ENCODE assay signal across 13 cellular contexts in genomic region chr19:47152632-47153031, GRCh38. TPM values are rescaled to one million over a fixed set of nuclear protein-coding genes. Genes with fewer than 3 reads are reported as not detected.
A peak's percentile ranks its signal among the peaks of the same experiment; 100 is the strongest.
DNase-seq lines count a peak whose midpoint lies in the region; ATAC-seq and TF ChIP-seq lines count a peak whose summit lies in the region.
"Had no signal": no experiment of that assay in that cellular context is flagged by ENCODE, and none has a peak within 500 bp of the region (broad histone marks: within the 10 kb centered on the region; RNA-seq: fewer than 3 reads in every experiment).

No MANE protein-coding gene starts in this region.

- peaks cover 0 to 5% of the 10 kb centered on the region in 2 donors for H3K4me1 ChIP-seq in breast epithelium
- peaks cover 9 to 12% of the 10 kb centered on the region in 2 donors for H3K4me1 ChIP-seq in gastrocnemius medialis

- peak overlapping the region; percentile 13 for H3K4me3 Mint-ChIP-seq in MCF 10A (ENCODE audit: unreplicated experiment)
- H3K4me3 Mint-ChIP-seq in mesothelial cell of epicardium, result peak overlapping the region; percentile 42
- H3K4me3 Mint-ChIP-seq in stimulated activated naive CD8-positive, alpha-beta T cell treated with anti-CD3 and anti-CD28 coated beads, Interleukin-15, amount 100 ng/mL, for 72 hours, result no peak overlapping the region

- H3K27ac Mint-ChIP-seq in MCF 10A (ENCODE audit: low read depth, unreplicated experiment) (peak overlapping the region; percentile 79), mesothelial cell of epicardium (peak overlapping the region; percentile 93)
- H3K27ac Mint-ChIP-seq in stimulated activated naive CD8-positive, alpha-beta T cell treated with anti-CD3 and anti-CD28 coated beads, Interleukin-15, amount 100 ng/mL, for 72 hours, result peak overlapping the region in 1 of 2 donors; percentile 33

- intact Hi-C loops in MCF 10A (cut with micrococcal nuclease) (no loop called here), breast epithelium (cut with DNase I; ENCODE audit: low total_unique reads) (no loop called here), gastrocnemius medialis (cut with DNase I; ENCODE audit: low total_unique reads) (no loop called here)

- H3K9me3 Mint-ChIP-seq in MCF 10A (ENCODE audit: unreplicated experiment), result no peaks in the 10 kb centered on the region
- H3K9me3 Mint-ChIP-seq in mesothelial cell of epicardium, result no peaks in the 10 kb centered on the region
- peaks cover 0 to 6% of the 10 kb centered on the region in 2 donors for H3K9me3 Mint-ChIP-seq in stimulated activated naive CD8-positive, alpha-beta T cell treated with anti-CD3 and anti-CD28 coated beads, Interleukin-15, amount 100 ng/mL, for 72 hours

- no peak for TF ChIP-seq CTCF in MCF 10A (IDR thresholded peaks at IDR 0.05; ENCODE audit: unreplicated experiment)
- no peak for TF ChIP-seq CTCF in breast epithelium (IDR thresholded peaks at IDR 0.05)
- TF ChIP-seq CTCF in mesothelial cell of epicardium (IDR thresholded peaks at IDR 0.05; ENCODE audit: unreplicated experiment), result no peak
- TF ChIP-seq CTCF in gastrocnemius medialis (IDR thresholded peaks at IDR 0.05 in 4 of 5, conservative IDR thresholded peaks at IDR 0.05 in 1 of 5), result no peak

- no peak for ATAC-seq in gastrocnemius medialis
- ATAC-seq in stimulated activated naive CD8-positive, alpha-beta T cell treated with anti-CD3 and anti-CD28 coated beads, Interleukin-15, amount 100 ng/mL, for 72 hours, result no peak

- in situ Hi-C loops in gastrocnemius medialis (cut with MboI; ENCODE audit: low sequenced_read_pairs in 4 of 4), result loop anchor here in 1 of 4 donors (5.0 kb wide), 1 partner anchor 95 kb away; no protein-coding TSS in a partner anchor

- peaks cover 13% of the 10 kb centered on the region for H3K4me1 Mint-ChIP-seq in MCF 10A (ENCODE audit: insufficient read depth, unreplicated experiment)
- H3K4me1 Mint-ChIP-seq in mesothelial cell of epicardium, result peaks cover 56% of the 10 kb centered on the region
- H3K4me1 Mint-ChIP-seq in stimulated activated naive CD8-positive, alpha-beta T cell treated with anti-CD3 and anti-CD28 coated beads, Interleukin-15, amount 100 ng/mL, for 72 hours, result peaks cover 47% of the 10 kb centered on the region

- POLR2A ChIA-PET in MCF 10A (lab: Yijun Ruan, JAX), result interaction anchor here (0.6 to 2.0 kb wide), 11 partner anchors 8 to 1743 kb away, joined by 3 to 13 read pairs (median 5); partner anchors contain the start of gene ZC3H4

- no peak for DNase-seq in MCF 10A (ENCODE audit: unreplicated experiment)
- no peak for DNase-seq in breast epithelium (ENCODE audit: low spot score in 2 of 2)
- DNase-seq in amniotic epithelial cell (ENCODE audit: low read depth), result peak; percentile 39
- DNase-seq in mesothelial cell of epicardium (ENCODE audit: low spot score in 2 of 2, unreplicated experiment in 2 of 2), result no peak
- peak; percentile 56 for DNase-seq in ureter (ENCODE audit: low spot score)
- no peak for DNase-seq in T-helper 9 cell
- no peak for DNase-seq in gastrocnemius medialis
- no peak for DNase-seq in stimulated activated naive CD8-positive, alpha-beta T cell treated with anti-CD3 and anti-CD28 coated beads, Interleukin-15, amount 100 ng/mL, for 72 hours
- DNase-seq: activated CD4-positive, alpha-beta T cell treated with anti-CD3 and anti-CD28 coated beads, Interleukin-2, amount 50 U/mL, for 1 hour; DMS79; GOT3; NCI-H1105 had no signal

- H3K9me3 ChIP-seq in breast epithelium (no peaks in the 10 kb centered on the region), gastrocnemius medialis (no peaks in the 10 kb centered on the region)

- H3K27ac ChIP-seq in breast epithelium (peak overlapping the region in 1 of 2 donors; percentile 60), gastrocnemius medialis (no peak overlapping the region)
- H3K27ac ChIP-seq: SK-N-MC had no signal

- peaks cover 85% of the 10 kb centered on the region for H3K36me3 Mint-ChIP-seq in MCF 10A (ENCODE audit: insufficient read depth, unreplicated experiment)
- peaks cover 29% of the 10 kb centered on the region for H3K36me3 Mint-ChIP-seq in mesothelial cell of epicardium

- CTCF ChIA-PET in MCF 10A (lab: Yijun Ruan, JAX), result interaction anchor here (1.8 to 3.1 kb wide), 2 partner anchors 92 to 95 kb away, joined by 6 to 12 read pairs; no protein-coding TSS in a partner anchor

- H3K36me3 ChIP-seq in breast epithelium (no peaks in the 10 kb centered on the region), gastrocnemius medialis (peaks cover 0 to 44% of the 10 kb centered on the region in 2 donors)

- no peak overlapping the region for H3K4me3 ChIP-seq in breast epithelium
- H3K4me3 ChIP-seq in gastrocnemius medialis, result no peak overlapping the region
- H3K4me3 ChIP-seq: SK-N-MC had no signal

- TF ChIP-seq POLR2A in breast epithelium (IDR thresholded peaks at IDR 0.05) (no peak), gastrocnemius medialis (IDR thresholded peaks at IDR 0.05) (no peak)

- BruUV-seq in MCF 10A (replicated peaks; lab: Mats Ljungman, UMichigan), result no TSS peak

- H3K27me3 Mint-ChIP-seq in MCF 10A (ENCODE audit: insufficient read depth, unreplicated experiment), result no peaks in the 10 kb centered on the region
- no peaks in the 10 kb centered on the region for H3K27me3 Mint-ChIP-seq in mesothelial cell of epicardium (ENCODE audit: low read depth)
- H3K27me3 Mint-ChIP-seq in stimulated activated naive CD8-positive, alpha-beta T cell treated with anti-CD3 and anti-CD28 coated beads, Interleukin-15, amount 100 ng/mL, for 72 hours, result no peaks in the 10 kb centered on the region

- H3K27me3 ChIP-seq in breast epithelium (no peaks in the 10 kb centered on the region), gastrocnemius medialis (no peaks in the 10 kb centered on the region)

RNA-seq across cellular contexts. Expression of gene SAE1, which starts 22.0 kb away (rescaled TPM):
- total RNA-seq in MCF 10A (2022), result 76.1 and 81.7 TPM in 2 replicates
- 10 to 100 TPM; 44.6 to 61.4 (median 55.7) TPM for total RNA-seq in breast epithelium
- total RNA-seq in mesothelial cell of epicardium, result 137 to 141 TPM (median 138 TPM) in 3 replicates
- total RNA-seq in ureter, result 56.9 TPM
- total RNA-seq in gastrocnemius medialis, result 10 to 100 TPM; 29.7 to 74.6 (median 46.4) TPM

RNA-seq across cellular contexts. Expression of gene ZC3H4, which starts 39.1 kb away (rescaled TPM):
- total RNA-seq in MCF 10A (2022) (41.4 and 41.8 TPM in 2 replicates), breast epithelium (10 to 100 TPM; 17.7 to 23.4 (median 19.5) TPM), mesothelial cell of epicardium (65.3 to 68.7 TPM (median 67.9 TPM) in 3 replicates), ureter (55.1 TPM), gastrocnemius medialis (10 to 100 TPM; 16.2 to 31.7 (median 22.8) TPM)

Comparison
In these comparisons a context has a peak if more than half of its experiments do, and no peak if none do; other contexts are left out.
1. DNase-seq: peak in amniotic epithelial cell (single experiment) and ureter (single experiment); none in MCF 10A (single experiment), breast epithelium (0 of 2), mesothelial cell of epicardium (0 of 2), T-helper 9 cell (single experiment), gastrocnemius medialis (0 of 2) and stimulated activated naive CD8-positive, alpha-beta T cell treated with anti-CD3 and anti-CD28 coated beads, Interleukin-15, amount 100 ng/mL, for 72 hours (0 of 2).
2. H3K4me3 Mint-ChIP-seq: peak in MCF 10A (single experiment) and mesothelial cell of epicardium (single experiment); none in stimulated activated naive CD8-positive, alpha-beta T cell treated with anti-CD3 and anti-CD28 coated beads, Interleukin-15, amount 100 ng/mL, for 72 hours (0 of 2).